1 cellular context compared by ENCODE assay signal in the genomic region with DNA sequence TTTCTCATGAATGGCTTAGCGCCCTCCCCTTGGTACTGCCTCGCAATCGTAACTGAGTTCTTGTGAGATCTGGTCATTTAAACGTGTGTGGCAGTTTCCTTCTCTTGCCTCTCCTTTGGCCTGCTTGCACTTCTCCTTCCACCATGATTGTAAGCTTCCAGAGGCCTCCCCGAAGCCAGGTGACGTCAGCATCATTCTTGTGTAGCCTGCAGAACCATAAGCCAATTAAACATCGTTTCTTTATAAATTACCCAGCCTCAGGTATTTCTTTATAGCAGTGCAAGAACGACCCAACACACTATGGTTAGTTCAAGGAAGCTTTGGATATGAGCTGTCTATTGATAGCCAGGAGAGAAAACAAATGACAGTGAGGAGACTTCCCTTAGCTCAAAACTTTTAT.
TF ChIP-seq lines count a peak whose summit lies in the region.

No MANE protein-coding gene starts in this region.

TF ChIP-seq in IMR-90, 13 proteins besides CTCF, POLR2A, EP300 and RAD21 (continued from another document):
- TF ChIP-seq FOS (IDR thresholded peaks at IDR 0.05; ENCODE audit: low read depth, low read length) (no peak), BHLHE40 (IDR thresholded peaks at IDR 0.05; ENCODE audit: low read depth, low read length) (no peak)
